In the genomic region with DNA sequence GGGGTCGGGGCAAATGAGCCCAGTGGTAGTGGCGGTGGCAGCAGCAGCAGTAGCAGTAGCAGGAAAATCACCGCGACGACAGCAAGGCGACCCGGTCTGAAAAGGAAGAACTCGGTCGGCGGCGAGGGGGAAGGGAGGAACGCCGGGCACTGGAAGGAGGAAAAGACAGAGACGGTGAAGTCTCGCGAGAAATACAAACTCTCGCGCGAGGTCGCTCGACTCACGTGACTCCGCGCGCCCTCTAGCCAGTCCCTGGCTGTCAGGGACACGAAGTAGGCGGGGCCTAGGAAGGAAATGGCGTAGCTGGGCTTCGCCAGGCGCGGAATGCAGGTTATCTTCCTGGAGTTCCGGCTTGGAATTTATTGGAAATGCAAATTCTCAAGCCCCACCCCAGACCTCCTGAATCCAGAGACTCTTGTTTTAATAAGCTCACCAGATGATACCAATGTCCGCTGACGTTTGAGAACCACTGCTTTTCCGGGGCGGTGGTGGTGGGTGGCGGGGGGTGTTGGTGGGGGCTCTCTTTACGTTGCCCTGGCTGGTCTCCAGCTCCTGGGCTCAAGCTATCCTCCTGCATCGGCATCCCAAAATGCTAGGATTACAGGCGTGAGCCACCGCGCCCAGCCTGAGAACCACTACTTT, we compare ENCODE assay signal across 8 cellular contexts. TPM values are rescaled to one million over a fixed set of nuclear protein-coding genes. Genes with fewer than 3 reads are reported as not detected.
DNase-seq lines count a peak whose midpoint lies in the region; ATAC-seq and TF ChIP-seq lines count a peak whose summit lies in the region.

TSS of gene SMNDC1 (minus strand) at position 141 of the 642 bp plus-strand sequence. CDS start 1,333 bp downstream, outside the sequence.

- H3K27ac Mint-ChIP-seq in activated T-cell treated with anti-CD3 and anti-CD28 coated beads, Interleukin-2, amount 50 U/mL, for 24 hours = peak within 1 kb of the TSS; percentile 99

- DNase-seq in DMS153 treated with DMSO at 0.1 percent for 48 hours (lab: John Stamatoyannopoulos, UW; ENCODE audit: unreplicated experiment) = peak; percentile 98
- peak; percentile 100 for DNase-seq in KBM-7
- DNase-seq in activated T-cell treated with anti-CD3 and anti-CD28 coated beads, Interleukin-2, amount 50 U/mL, for 24 hours = peak; percentile 97
- DNase-seq in epithelial cell of proximal tubule (ENCODE audit: low read depth) = peak; percentile 85
- DNase-seq in mucosa of gallbladder (ENCODE audit: low spot score) = peak; percentile 99
- peak; percentile 92 to 93 for DNase-seq in stimulated activated CD8-positive, alpha-beta memory T cell treated with anti-CD3 and anti-CD28 coated beads, Interleukin-4, amount 100 ng/mL, for 4 hours (ENCODE audit: low read depth in 2 of 2, low spot score in 1 of 2)

- no peaks in the 10 kb centered on the region for H3K27me3 Mint-ChIP-seq in activated T-cell treated with anti-CD3 and anti-CD28 coated beads, Interleukin-2, amount 50 U/mL, for 24 hours

- peak within 1 kb of the TSS; percentile 95 for H3K4me3 Mint-ChIP-seq in activated T-cell treated with anti-CD3 and anti-CD28 coated beads, Interleukin-2, amount 50 U/mL, for 24 hours

- peaks cover 49% of the 10 kb centered on the region for H3K36me3 Mint-ChIP-seq in activated T-cell treated with anti-CD3 and anti-CD28 coated beads, Interleukin-2, amount 50 U/mL, for 24 hours (ENCODE audit: low read depth)

- TF ChIP-seq CTCF in epithelial cell of proximal tubule (conservative IDR thresholded peaks at IDR 0.05; ENCODE audit: low read depth, low read length) = no peak

- in situ Hi-C loops in KBM-7 (cut with MboI; ENCODE audit: low pct_unique_long_range_greater_than_20kb, low sequenced_read_pairs) = no loop called here

- H3K9me3 Mint-ChIP-seq in activated T-cell treated with anti-CD3 and anti-CD28 coated beads, Interleukin-2, amount 50 U/mL, for 24 hours = no peaks in the 10 kb centered on the region

- ATAC-seq in GM21717 (IDR thresholded peaks at IDR 0.05; ENCODE audit: unreplicated experiment) = peak; percentile 88

- peak within 1 kb of the TSS; percentile 84 for H3K4me3 ChIP-seq in epithelial cell of proximal tubule (ENCODE audit: low read depth, low read length)

- peaks cover 53% of the 10 kb centered on the region for H3K4me1 Mint-ChIP-seq in activated T-cell treated with anti-CD3 and anti-CD28 coated beads, Interleukin-2, amount 50 U/mL, for 24 hours (ENCODE audit: low read depth)

TF ChIP-seq in PFSK-1, 5 proteins besides CTCF, POLR2A, EP300 and RAD21:
- no peak; the same call in 1 of the 2 replicates for TF ChIP-seq SIN3A (IDR thresholded peaks at IDR 0.05; ENCODE audit: borderline replicate concordance, insufficient read depth, low read length)
- no peak for TF ChIP-seq REST (IDR thresholded peaks at IDR 0.05; ENCODE audit: insufficient read depth in 1 of 2, low read depth in 2 of 2, low read length in 2 of 2)
- peak; percentile 54 for TF ChIP-seq FOXP2 (optimal IDR thresholded peaks at IDR 0.05; ENCODE audit: borderline replicate concordance, extremely low read depth, extremely low read length, insufficient read depth)
- peak; percentile 77; the same call in 1 of the 2 replicates for TF ChIP-seq TAF1 (IDR thresholded peaks at IDR 0.05; ENCODE audit: borderline replicate concordance, insufficient read depth, low read length)
- peak; percentile 71; the same call in 1 of the 2 replicates for TF ChIP-seq POLR2AphosphoS5 (IDR thresholded peaks at IDR 0.05; ENCODE audit: low read depth, low read length)

RNA-seq across cellular contexts. Expression of gene SMNDC1, which starts in this region (rescaled TPM):
- 31.0 TPM for polyA plus RNA-seq in PFSK-1 (2012; ENCODE audit: insufficient read length, low read depth)
- 4.1 and 5.9 TPM in 2 replicates for total RNA-seq in epithelial cell of proximal tubule
- 26.6 TPM for total RNA-seq in mucosa of gallbladder

Comparison
In these comparisons a context has a peak if more than half of its experiments do, and no peak if none do; other contexts are left out.
1. Peak in every context shown above with its lines: DNase-seq, ATAC-seq and H3K4me3 ChIP-seq.